14 cellular contexts compared by ENCODE assay signal in genomic region chr11:61055776-61056175, GRCh38. TPM values are rescaled to one million over a fixed set of nuclear protein-coding genes. Genes with fewer than 3 reads are reported as not detected.
DNase-seq lines count a peak whose midpoint lies in the region; ATAC-seq and TF ChIP-seq lines count a peak whose summit lies in the region.
"Had no signal": no experiment of that assay in that cellular context is flagged by ENCODE, and none has a peak within 500 bp of the region (broad histone marks: within the 10 kb centered on the region; RNA-seq: fewer than 3 reads in every experiment).

No MANE protein-coding gene starts in this region.

- H3K27ac Mint-ChIP-seq in activated CD4-positive, alpha-beta T cell treated with anti-CD3 and anti-CD28 coated beads, Interleukin-2, amount 10 ng/mL, durations not matched to agents 24 days and 14 days: peak overlapping the region; percentile 92
- peak overlapping the region; percentile 85 for H3K27ac Mint-ChIP-seq in CD4-positive, alpha-beta T cell
- H3K27ac Mint-ChIP-seq in dendritic cell treated with granulocyte-macrophage colony-stimulating factor and Interleukin-4, amounts not matched to agents 40 ng/mL and 50 ng/mL, for 4 days: peak overlapping the region; percentile 69

- peaks cover 65% of the 10 kb centered on the region for H3K4me1 Mint-ChIP-seq in activated CD4-positive, alpha-beta T cell treated with anti-CD3 and anti-CD28 coated beads, Interleukin-2, amount 10 ng/mL, durations not matched to agents 24 days and 14 days
- peaks cover 65% of the 10 kb centered on the region for H3K4me1 Mint-ChIP-seq in CD4-positive, alpha-beta T cell (ENCODE audit: low read depth)
- H3K4me1 Mint-ChIP-seq in dendritic cell treated with granulocyte-macrophage colony-stimulating factor and Interleukin-4, amounts not matched to agents 40 ng/mL and 50 ng/mL, for 4 days (ENCODE audit: low read depth): peaks cover 43% of the 10 kb centered on the region

- H3K27me3 ChIP-seq in CD4-positive, alpha-beta T cell (ENCODE audit: control insufficient read depth, insufficient read depth, low read length): no peaks in the 10 kb centered on the region

- ATAC-seq in CD4-positive, alpha-beta T cell (ENCODE audit: poor library complexity): no peak
- ATAC-seq in HG02623 (IDR thresholded peaks at IDR 0.05; ENCODE audit: unreplicated experiment) (no peak), GM18861 (IDR thresholded peaks at IDR 0.05; ENCODE audit: unreplicated experiment) (no peak)
- ATAC-seq: A549 had no signal

- intact Hi-C loops in activated CD4-positive, alpha-beta T cell treated with anti-CD3 and anti-CD28 coated beads, Interleukin-2, amount 10 ng/mL, durations not matched to agents 24 days and 14 days (cut with micrococcal nuclease): loop anchor here (1.0 kb wide), 1 partner anchor 13 kb away; no protein-coding TSS in a partner anchor
- intact Hi-C loops in CD4-positive, alpha-beta T cell (cut with DNase I, micrococcal nuclease): no loop called here
- intact Hi-C loops in dendritic cell treated with granulocyte-macrophage colony-stimulating factor and Interleukin-4, amounts not matched to agents 40 ng/mL and 50 ng/mL, for 4 days (cut with micrococcal nuclease): no loop called here

- no peak overlapping the region for H3K27ac ChIP-seq in CD4-positive, alpha-beta T cell (ENCODE audit: low read depth, low read length)
- H3K27ac ChIP-seq: A549 had no signal

- no peak for DNase-seq in activated CD4-positive, alpha-beta T cell treated with anti-CD3 and anti-CD28 coated beads, Interleukin-2, amount 10 ng/mL, durations not matched to agents 24 days and 14 days
- DNase-seq in activated CD4-positive, alpha-beta T cell treated with anti-CD3 and anti-CD28 coated beads for 4 hours: no peak
- DNase-seq in CD4-positive, alpha-beta T cell: no peak
- peak; percentile 40 for DNase-seq in activated CD8-positive, alpha-beta memory T cell treated with anti-CD3 and anti-CD28 coated beads, Interleukin-2, amount 50 U/mL, for 48 hours
- no peak for DNase-seq in kidney tubule cell (ENCODE audit: low spot score)
- DNase-seq: DMS53, HCEC 1CT, NCI-H1930, NCI-H524 had no signal

- H3K27me3 Mint-ChIP-seq in activated CD4-positive, alpha-beta T cell treated with anti-CD3 and anti-CD28 coated beads, Interleukin-2, amount 10 ng/mL, durations not matched to agents 24 days and 14 days: no peaks in the 10 kb centered on the region
- H3K27me3 Mint-ChIP-seq in CD4-positive, alpha-beta T cell: no peaks in the 10 kb centered on the region
- H3K27me3 Mint-ChIP-seq in dendritic cell treated with granulocyte-macrophage colony-stimulating factor and Interleukin-4, amounts not matched to agents 40 ng/mL and 50 ng/mL, for 4 days: peaks cover 12% of the 10 kb centered on the region

- peaks cover 69% of the 10 kb centered on the region for H3K36me3 Mint-ChIP-seq in activated CD4-positive, alpha-beta T cell treated with anti-CD3 and anti-CD28 coated beads, Interleukin-2, amount 10 ng/mL, durations not matched to agents 24 days and 14 days (ENCODE audit: low read depth)
- H3K36me3 Mint-ChIP-seq in CD4-positive, alpha-beta T cell (ENCODE audit: low read depth): peaks cover 4% of the 10 kb centered on the region
- H3K36me3 Mint-ChIP-seq in dendritic cell treated with granulocyte-macrophage colony-stimulating factor and Interleukin-4, amounts not matched to agents 40 ng/mL and 50 ng/mL, for 4 days (ENCODE audit: low read depth): no peaks in the 10 kb centered on the region
- H3K36me3 Mint-ChIP-seq: CD14-positive monocyte had no signal

- POLR2A ChIA-PET in CD4-positive, alpha-beta T cell (lab: Charles Lee): interaction anchor here (2.1 to 9.8 kb wide), 3 partner anchors 9 to 71 kb away, joined by 5 to 71 read pairs (median 64); no protein-coding TSS in a partner anchor

- peaks cover under 1% of the 10 kb centered on the region for H3K9me3 ChIP-seq in CD4-positive, alpha-beta T cell (ENCODE audit: control insufficient read depth, low read length)
- H3K9me3 ChIP-seq: A549 had no signal

- peak overlapping the region; percentile 50 for H3K4me3 Mint-ChIP-seq in activated CD4-positive, alpha-beta T cell treated with anti-CD3 and anti-CD28 coated beads, Interleukin-2, amount 10 ng/mL, durations not matched to agents 24 days and 14 days
- H3K4me3 Mint-ChIP-seq in CD4-positive, alpha-beta T cell: peak overlapping the region; percentile 2
- H3K4me3 Mint-ChIP-seq in dendritic cell treated with granulocyte-macrophage colony-stimulating factor and Interleukin-4, amounts not matched to agents 40 ng/mL and 50 ng/mL, for 4 days: no peak overlapping the region
- H3K4me3 Mint-ChIP-seq: CD14-positive monocyte had no signal

- TF ChIP-seq CTCF in CD4-positive, alpha-beta T cell (IDR thresholded peaks at IDR 0.05): no peak

- H3K9me3 Mint-ChIP-seq in activated CD4-positive, alpha-beta T cell treated with anti-CD3 and anti-CD28 coated beads, Interleukin-2, amount 10 ng/mL, durations not matched to agents 24 days and 14 days: peaks cover 4% of the 10 kb centered on the region
- peaks cover 3% of the 10 kb centered on the region for H3K9me3 Mint-ChIP-seq in CD4-positive, alpha-beta T cell
- H3K9me3 Mint-ChIP-seq in dendritic cell treated with granulocyte-macrophage colony-stimulating factor and Interleukin-4, amounts not matched to agents 40 ng/mL and 50 ng/mL, for 4 days: no peaks in the 10 kb centered on the region

- CTCF ChIA-PET in CD4-positive, alpha-beta T cell (lab: Charles Lee): interaction anchor here (2.0 kb wide), 1 partner anchor 11 kb away, joined by 7 read pairs; no protein-coding TSS in a partner anchor

RNA-seq across cellular contexts. Expression of gene CD5, which starts 46.5 kb away (rescaled TPM):
- 368 and 385 TPM in 2 replicates for total RNA-seq in activated CD4-positive, alpha-beta T cell treated with anti-CD3 and anti-CD28 coated beads, Interleukin-2, amount 10 ng/mL, durations not matched to agents 24 days and 14 days
- total RNA-seq in CD4-positive, alpha-beta T cell: 100 to 1,000 TPM; 421 to 423 TPM
